1 cellular context compared by ENCODE assay signal in the genomic region with DNA sequence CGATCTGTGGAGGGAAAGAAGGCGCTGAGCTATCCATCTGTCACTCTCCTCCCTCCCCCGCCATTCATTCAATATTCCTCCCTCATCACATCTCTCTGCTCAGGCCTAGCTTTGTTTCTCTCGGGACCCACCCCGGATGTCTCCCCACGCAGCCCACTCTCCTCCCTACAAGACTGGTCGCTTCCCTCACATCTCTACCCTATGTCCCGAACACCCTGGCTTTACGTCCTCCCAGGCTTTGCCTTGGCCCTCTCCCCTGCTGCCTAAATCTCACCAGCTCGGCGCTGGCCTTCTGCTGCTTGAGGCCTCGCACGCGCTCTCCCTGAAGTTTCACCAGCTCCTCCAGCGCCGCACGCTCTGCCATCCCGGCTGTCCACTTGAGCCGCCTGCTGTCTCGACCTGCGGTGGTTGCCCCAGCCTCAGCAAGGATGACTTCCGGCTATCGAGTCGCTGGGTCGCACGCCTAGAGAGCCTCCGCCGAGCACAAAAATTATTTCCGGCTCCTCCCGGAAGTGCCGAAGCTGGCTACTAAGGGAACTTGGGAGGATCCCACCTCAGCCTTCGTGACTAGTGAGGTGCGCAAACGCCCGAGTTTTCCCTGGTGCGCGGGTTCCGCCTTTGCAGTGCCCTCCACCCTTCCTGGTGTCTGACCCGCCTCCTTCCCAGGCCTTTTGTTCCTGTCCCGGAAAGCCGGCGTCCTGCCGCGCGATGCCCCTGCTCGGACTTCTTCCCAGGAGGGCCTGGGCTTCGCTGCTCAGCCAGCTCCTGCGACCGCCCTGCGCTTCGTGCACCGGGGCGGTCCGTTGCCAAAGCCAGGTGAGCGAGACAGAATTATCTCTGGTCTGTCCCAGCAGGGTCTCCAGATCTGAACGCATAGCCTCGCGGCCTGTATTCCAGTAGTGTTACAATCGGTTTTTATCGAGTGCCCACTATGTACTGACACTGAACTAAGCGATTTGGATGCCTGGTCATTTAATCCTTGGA.
TF ChIP-seq lines count a peak whose summit lies in the region.

Gene HARS1 (minus strand): TSS at position 430 of the 984 bp plus-strand sequence. CDS start 66 bp downstream, at position 364.
A gene with protein sequence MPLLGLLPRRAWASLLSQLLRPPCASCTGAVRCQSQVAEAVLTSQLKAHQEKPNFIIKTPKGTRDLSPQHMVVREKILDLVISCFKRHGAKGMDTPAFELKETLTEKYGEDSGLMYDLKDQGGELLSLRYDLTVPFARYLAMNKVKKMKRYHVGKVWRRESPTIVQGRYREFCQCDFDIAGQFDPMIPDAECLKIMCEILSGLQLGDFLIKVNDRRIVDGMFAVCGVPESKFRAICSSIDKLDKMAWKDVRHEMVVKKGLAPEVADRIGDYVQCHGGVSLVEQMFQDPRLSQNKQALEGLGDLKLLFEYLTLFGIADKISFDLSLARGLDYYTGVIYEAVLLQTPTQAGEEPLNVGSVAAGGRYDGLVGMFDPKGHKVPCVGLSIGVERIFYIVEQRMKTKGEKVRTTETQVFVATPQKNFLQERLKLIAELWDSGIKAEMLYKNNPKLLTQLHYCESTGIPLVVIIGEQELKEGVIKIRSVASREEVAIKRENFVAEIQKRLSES (plus strand): TSS at position 515 of the 984 bp plus-strand sequence. CDS start 194 bp downstream, at position 709.

TF ChIP-seq in SK-N-SH, 30 proteins besides CTCF, POLR2A, EP300 and RAD21 (continued from another document):
- TF ChIP-seq POLR2AphosphoS5 (IDR thresholded peaks at IDR 0.05; ENCODE audit: low read depth, low read length) (peak; percentile 88), CHD2 (IDR thresholded peaks at IDR 0.05; ENCODE audit: low read length, partially characterized antibody) (peak; percentile 58)
- TF ChIP-seq, protein P1, sequence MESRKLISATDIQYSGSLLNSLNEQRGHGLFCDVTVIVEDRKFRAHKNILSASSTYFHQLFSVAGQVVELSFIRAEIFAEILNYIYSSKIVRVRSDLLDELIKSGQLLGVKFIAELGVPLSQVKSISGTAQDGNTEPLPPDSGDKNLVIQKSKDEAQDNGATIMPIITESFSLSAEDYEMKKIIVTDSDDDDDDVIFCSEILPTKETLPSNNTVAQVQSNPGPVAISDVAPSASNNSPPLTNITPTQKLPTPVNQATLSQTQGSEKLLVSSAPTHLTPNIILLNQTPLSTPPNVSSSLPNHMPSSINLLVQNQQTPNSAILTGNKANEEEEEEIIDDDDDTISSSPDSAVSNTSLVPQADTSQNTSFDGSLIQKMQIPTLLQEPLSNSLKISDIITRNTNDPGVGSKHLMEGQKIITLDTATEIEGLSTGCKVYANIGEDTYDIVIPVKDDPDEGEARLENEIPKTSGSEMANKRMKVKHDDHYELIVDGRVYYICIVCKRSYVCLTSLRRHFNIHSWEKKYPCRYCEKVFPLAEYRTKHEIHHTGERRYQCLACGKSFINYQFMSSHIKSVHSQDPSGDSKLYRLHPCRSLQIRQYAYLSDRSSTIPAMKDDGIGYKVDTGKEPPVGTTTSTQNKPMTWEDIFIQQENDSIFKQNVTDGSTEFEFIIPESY (IDR thresholded peaks at IDR 0.05; ENCODE audit: borderline replicate concordance, low read depth), result peak; percentile 65; the same call in 1 of the 2 replicates
